In genomic region chr4:84579410-84579791, GRCh38 we compare ENCODE assay signal across 24 cellular contexts. TPM values are rescaled to one million over a fixed set of nuclear protein-coding genes. Genes with fewer than 3 reads are reported as not detected.
DNase-seq lines count a peak whose midpoint lies in the region; ATAC-seq, FAIRE-seq and TF ChIP-seq lines count a peak whose summit lies in the region.
"Had no signal": no experiment of that assay in that cellular context is flagged by ENCODE, and none has a peak within 500 bp of the region (broad histone marks: within the 10 kb centered on the region; RNA-seq: fewer than 3 reads in every experiment).

No MANE protein-coding gene starts in this region.

- H3K27ac ChIP-seq in H9 (ENCODE audit: insufficient read length, low read depth, low read length) = no peak overlapping the region
- H3K27ac ChIP-seq in GM12878 (ENCODE audit: control insufficient read depth, insufficient read depth) = no peak overlapping the region
- H3K27ac ChIP-seq in neuronal stem cell (replicated peaks; ENCODE audit: low read length) = no peak overlapping the region
- H3K27ac ChIP-seq: psoas muscle, tibial nerve had no signal

- TF ChIP-seq RAD21 in GM12878 (IDR thresholded peaks at IDR 0.05; ENCODE audit: insufficient read depth, low read depth, low read length) = no peak

- H3K79me2 ChIP-seq in H9 (ENCODE audit: insufficient read depth, low read length) = peaks cover 1% of the 10 kb centered on the region; the same call in 1 of the 2 replicates
- no peaks in the 10 kb centered on the region for H3K79me2 ChIP-seq in GM12878 (ENCODE audit: control insufficient read depth, insufficient read depth, low read length)

- H3K18ac ChIP-seq in H9 (ENCODE audit: insufficient read length, low read depth, low read length) (no peak overlapping the region), neuronal stem cell (ENCODE audit: low read length) (no peak overlapping the region)

- in situ Hi-C loops in GM12878 (cut with MboI) = no loop called here

- TF ChIP-seq POLR2A in GM12878 (IDR thresholded peaks at IDR 0.05; ENCODE audit: low read depth, low read length) (no peak), erythroblast (IDR thresholded peaks at IDR 0.05; ENCODE audit: low read length) (no peak)

- H3K4me1 Mint-ChIP-seq in H9 = peaks cover 28 to 40% of the 10 kb centered on the region in 2 experiments

- H3K36me3 ChIP-seq in GM12878 (ENCODE audit: control insufficient read depth in 2 of 2, insufficient read depth in 2 of 2, low read length in 1 of 2) (no peaks in the 10 kb centered on the region), neuronal stem cell (replicated peaks in 1 of 2; ENCODE audit: control insufficient read depth in 2 of 2, insufficient read depth in 2 of 2, low read length in 2 of 2) (no peaks in the 10 kb centered on the region)
- H3K36me3 ChIP-seq: tibial nerve had no signal

- H2BK120ac ChIP-seq in H9 (ENCODE audit: low read depth, low read length, poor library complexity, severe bottlenecking) = no peak overlapping the region
- H2BK120ac ChIP-seq in neuronal stem cell (ENCODE audit: low read depth, low read length) = no peak overlapping the region

- no peak overlapping the region for H2BK15ac ChIP-seq in H9 (ENCODE audit: low read depth, low read length)
- H2BK15ac ChIP-seq in neuronal stem cell (ENCODE audit: low read length) = no peak overlapping the region

- H4K91ac ChIP-seq in H9 (ENCODE audit: insufficient read length, low read depth, low read length) (no peak overlapping the region), neuronal stem cell (ENCODE audit: low read depth, low read length, poor library complexity) (no peak overlapping the region)

- H3K23ac ChIP-seq in H9 (ENCODE audit: insufficient read length, low read depth, low read length) (no peak overlapping the region), neuronal stem cell (ENCODE audit: low read depth, low read length, poor library complexity) (no peak overlapping the region)

- TF ChIP-seq EP300 in GM12878 (IDR thresholded peaks at IDR 0.05; ENCODE audit: borderline replicate concordance in 1 of 2, control insufficient read depth in 1 of 2, low read depth in 2 of 2, low read length in 2 of 2) = no peak

- H3K4me2 ChIP-seq in H9 (ENCODE audit: insufficient read depth, insufficient read length, low read length) = no peak overlapping the region
- H3K4me2 ChIP-seq in GM12878 (ENCODE audit: control insufficient read depth, insufficient read depth) = no peak overlapping the region
- H3K4me2 ChIP-seq in neuronal stem cell (ENCODE audit: insufficient read depth, low read length, poor library complexity, severe bottlenecking) = no peak overlapping the region

- no peak overlapping the region for H3K9ac ChIP-seq in H9 (ENCODE audit: extremely low read depth, insufficient read length, low read length)
- H3K9ac ChIP-seq in GM12878 (ENCODE audit: control insufficient read depth, insufficient read depth, low read length) = no peak overlapping the region
- no peak overlapping the region for H3K9ac ChIP-seq in neuronal stem cell (ENCODE audit: low read depth, low read length, poor library complexity)

- peak; percentile 26; the same call in 1 of the 3 replicates for ATAC-seq in GM12878
- ATAC-seq in HG02610 (IDR thresholded peaks at IDR 0.05; ENCODE audit: unreplicated experiment) = no peak
- ATAC-seq: psoas muscle had no signal

- H3K14ac ChIP-seq in H9 (ENCODE audit: insufficient read depth, low read length) (no peak overlapping the region), neuronal stem cell (ENCODE audit: low read length) (no peak overlapping the region)

- H3K4me3 ChIP-seq in GM12878 (no peak overlapping the region), neuronal stem cell (ENCODE audit: low read length in 2 of 2) (no peak overlapping the region)
- H3K4me3 ChIP-seq: psoas muscle, tibial nerve had no signal

- SMC1A ChIA-PET in GM12878 (lab: Charles Lee; ENCODE audit: uncharacterized antibody, unreplicated experiment) = interaction anchor here (1.2 to 2.1 kb wide), 2 partner anchors 44 to 391 kb away, joined by 3 to 11 read pairs; no protein-coding TSS in a partner anchor

- no peak overlapping the region for H3K56ac ChIP-seq in H9 (ENCODE audit: insufficient read length, low read depth, low read length)

- no peaks in the 10 kb centered on the region for H3K9me3 Mint-ChIP-seq in H9
- H3K9me3 Mint-ChIP-seq: activated CD4-positive, alpha-beta memory T cell treated with anti-CD3 and anti-CD28 coated beads, Interleukin-2, amount 10 ng/mL, durations not matched to agents 7 days and 5 days; stimulated activated naive CD8-positive, alpha-beta T cell treated with anti-CD3 and anti-CD28 coated beads, Interleukin-15, Interleukin-2, amounts not matched to agents 100 ng/mL and 50 ng/mL, for 24 hours had no signal

- H3T11ph ChIP-seq in H9 (ENCODE audit: low read length) = no peak overlapping the region

- RAD21 ChIA-PET in GM12878 (lab: Charles Lee; ENCODE audit: unreplicated experiment) = no interaction called here

- TF ChIP-seq CTCF in H9 (conservative IDR thresholded peaks at IDR 0.05) = no peak
- no peak for TF ChIP-seq CTCF in GM12878 (IDR thresholded peaks at IDR 0.05 in 2 of 3, conservative IDR thresholded peaks at IDR 0.05 in 1 of 3; ENCODE audit: control insufficient read depth in 2 of 3, extremely low read depth in 1 of 3, insufficient read depth in 1 of 3, low read depth in 3 of 3, low read length in 3 of 3)

- intact Hi-C loops in GM12878 (cut with micrococcal nuclease; ENCODE audit: unreplicated experiment) = loop anchor here (5.0 kb wide), 1 partner anchor 393 kb away; no protein-coding TSS in a partner anchor

- H2AK5ac ChIP-seq in H9 (ENCODE audit: insufficient read length, low read length) (no peak overlapping the region), neuronal stem cell (ENCODE audit: low read depth, low read length) (no peak overlapping the region)

- POLR2A ChIA-PET in GM12878 (lab: Charles Lee) = no interaction called here

- no peak overlapping the region for H2BK20ac ChIP-seq in H9 (ENCODE audit: low read depth, low read length, poor library complexity, severe bottlenecking)

- H3K4me1 ChIP-seq in H9 (ENCODE audit: insufficient read depth, low read length) (peaks cover 2% of the 10 kb centered on the region; the same call in 1 of the 2 replicates), GM12878 (ENCODE audit: control insufficient read depth, insufficient read depth, low read length) (no peaks in the 10 kb centered on the region), neuronal stem cell (ENCODE audit: control insufficient read depth in 2 of 2, insufficient read depth in 1 of 2, low read depth in 1 of 2, low read length in 2 of 2) (peaks cover 8 to 14% of the 10 kb centered on the region in 2 donors)

- H3K9me3 ChIP-seq in H9 (ENCODE audit: control insufficient read depth, low read depth, low read length) (no peaks in the 10 kb centered on the region), GM12878 (replicated peaks; ENCODE audit: control insufficient read depth, insufficient read depth, low read length) (no peaks in the 10 kb centered on the region; the same call in 1 of the 3 replicates), neuronal stem cell (replicated peaks in 1 of 2; ENCODE audit: control insufficient read depth in 2 of 2, insufficient read depth in 1 of 2, low read depth in 1 of 2, low read length in 2 of 2) (no peaks in the 10 kb centered on the region)
- H3K9me3 ChIP-seq: psoas muscle, tibial nerve had no signal

- DNase-seq in H9 (peak; percentile 67), GM12878 (ENCODE audit: low read depth, low spot score) (no peak), iPS-NIHi7 (ENCODE audit: extremely low spot score) (peak; percentile 24), neuronal stem cell (ENCODE audit: low spot score) (no peak), globus pallidus (ENCODE audit: low spot score) (no peak), erythroblast (lab: John Stamatoyannopoulos, UW) (no peak), NCI-H345 treated with DMSO at 0.1 percent for 48 hours (lab: John Stamatoyannopoulos, UW; ENCODE audit: unreplicated experiment) (no peak)
- DNase-seq: activated CD4-positive, alpha-beta memory T cell treated with anti-CD3 and anti-CD28 coated beads, Interleukin-2, amount 10 ng/mL, durations not matched to agents 7 days and 5 days; activated CD4-positive, CD25-positive, alpha-beta regulatory T cell; activated naive CD4-positive, alpha-beta T cell; activated T-cell treated with anti-CD3 and anti-CD28 coated beads, Interleukin-2, amount 50 U/mL, for 1 hour; CD4-positive, CD25-positive, alpha-beta regulatory T cell; central memory CD4-positive, alpha-beta T cell; naive B cell; NCI-H1092 treated with DMSO at 0.1 percent for 48 hours; NK-92 treated with Interleukin-12 subunit alpha and Interleukin-12 subunit beta, amount 100 ng/mL, for 24 hours; psoas muscle; small intestine; stimulated activated CD4-positive, alpha-beta T cell treated with anti-CD3 and anti-CD28 coated beads, Interleukin-2, amount 100 ng/mL, for 48 hours; T-helper 2 cell had no signal

- H3K27me3 ChIP-seq in H9 (ENCODE audit: insufficient read depth, low read length) (no peaks in the 10 kb centered on the region; the same call in 1 of the 2 replicates), GM12878 (replicated peaks in 1 of 2; ENCODE audit: control insufficient read depth in 2 of 2, insufficient read depth in 2 of 2, low read length in 1 of 2) (peaks cover 10% of the 10 kb centered on the region in 2 experiments), neuronal stem cell (ENCODE audit: control insufficient read depth in 3 of 3, insufficient read depth in 3 of 3, low read depth in 1 of 3, low read length in 3 of 3) (peaks cover 4 to 29% (median 20%) of the 10 kb centered on the region in 3 experiments)

- H3K4ac ChIP-seq in H9 (ENCODE audit: low read depth, low read length) (no peak overlapping the region), neuronal stem cell (ENCODE audit: low read length) (no peak overlapping the region)

- no peaks in the 10 kb centered on the region for H4K20me1 ChIP-seq in H9 (ENCODE audit: control insufficient read depth, insufficient read depth, insufficient read length)
- H4K20me1 ChIP-seq in GM12878 (ENCODE audit: control insufficient read depth, insufficient read depth) = no peaks in the 10 kb centered on the region

- H4K5ac ChIP-seq in H9 (ENCODE audit: insufficient read length, low read depth, low read length) = no peak overlapping the region

- H3K27me3 Mint-ChIP-seq in H9 (ENCODE audit: low read depth) = peaks cover 11% of the 10 kb centered on the region

- CTCF ChIA-PET in GM12878 (lab: Yijun Ruan, JAX) = interaction anchor here (0.7 to 2.4 kb wide), 5 partner anchors 8 to 391 kb away, joined by 3 to 7 read pairs (median 3); no protein-coding TSS in a partner anchor

- peak overlapping the region in 1 of 2 experiments; percentile 27; a peak in 2 of 5 replicates for H3K4me3 Mint-ChIP-seq in H9
- H3K4me3 Mint-ChIP-seq: activated CD4-positive, alpha-beta memory T cell treated with anti-CD3 and anti-CD28 coated beads, Interleukin-2, amount 10 ng/mL, durations not matched to agents 7 days and 5 days; CD4-positive, CD25-positive, alpha-beta regulatory T cell; stimulated activated naive CD8-positive, alpha-beta T cell treated with anti-CD3 and anti-CD28 coated beads, Interleukin-15, Interleukin-2, amounts not matched to agents 100 ng/mL and 50 ng/mL, for 24 hours had no signal

- no peak for FAIRE-seq in GM12878 (lab: Jason Lieb, UNC)
- FAIRE-seq: GM12891, small intestine had no signal

- peak overlapping the region in 2 of 3 experiments; percentile 57 to 83; a peak in 4 of 7 replicates for H3K27ac Mint-ChIP-seq in H9
- H3K27ac Mint-ChIP-seq: activated CD4-positive, alpha-beta memory T cell treated with anti-CD3 and anti-CD28 coated beads, Interleukin-2, amount 10 ng/mL, durations not matched to agents 7 days and 5 days; CD4-positive, CD25-positive, alpha-beta regulatory T cell; naive B cell; stimulated activated naive CD8-positive, alpha-beta T cell treated with anti-CD3 and anti-CD28 coated beads, Interleukin-15, Interleukin-2, amounts not matched to agents 100 ng/mL and 50 ng/mL, for 24 hours had no signal

- H3K36me3 Mint-ChIP-seq in H9 (ENCODE audit: insufficient read depth in 1 of 3, low read depth in 3 of 3) = no peaks in the 10 kb centered on the region; a peak in 2 of 7 replicates
- H3K36me3 Mint-ChIP-seq: CD4-positive, CD25-positive, alpha-beta regulatory T cell had no signal

- H4K8ac ChIP-seq in H9 (replicated peaks; ENCODE audit: insufficient read length, low read depth, low read length) (no peak overlapping the region), neuronal stem cell (ENCODE audit: low read depth, low read length) (no peak overlapping the region)

- peaks cover 8% of the 10 kb centered on the region for H3K23me2 ChIP-seq in H9 (ENCODE audit: insufficient read length, low read depth, low read length, poor library complexity, severe bottlenecking)

- no peaks in the 10 kb centered on the region for H3K79me1 ChIP-seq in H9 (ENCODE audit: insufficient read depth, low read depth, low read length, poor library complexity, severe bottlenecking)
- no peaks in the 10 kb centered on the region for H3K79me1 ChIP-seq in neuronal stem cell (ENCODE audit: low read depth, low read length)

- H2AFZ ChIP-seq in H9 (ENCODE audit: low read length) (no peak overlapping the region), GM12878 (ENCODE audit: control insufficient read depth, low read depth, low read length) (no peak overlapping the region), neuronal stem cell (ENCODE audit: low read length) (peak overlapping the region; percentile 37)

- H2BK5ac ChIP-seq in H9 (ENCODE audit: insufficient read length, low read length) (no peak overlapping the region), neuronal stem cell (ENCODE audit: low read length) (no peak overlapping the region)

- BruUV-seq in GM12878 (replicated peaks; lab: Mats Ljungman, UMichigan) = no TSS peak

- no CpG with 5 or more reads among the region's 4 CpGs for WGBS in H9 (ENCODE audit: extremely low coverage, insufficient read length, low lambda C conversion rate)
- WGBS in GM12878 (ENCODE audit: insufficient coverage, insufficient replicate concordance, low lambda C conversion rate, missing lambda C conversion rate) = 4% methylated on average over 4 of the region's 4 CpGs
- WGBS in neuronal stem cell (ENCODE audit: extremely low coverage in 2 of 2, insufficient read length in 2 of 2, insufficient replicate concordance in 1 of 2), 2 donors = no CpG with 5 or more reads among the region's 4 CpGs

- no peak overlapping the region for H2BK12ac ChIP-seq in H9 (ENCODE audit: insufficient read length, low read depth, low read length)
- H2BK12ac ChIP-seq in neuronal stem cell (ENCODE audit: low read length) = no peak overlapping the region

RNA-seq across cellular contexts. Expression of gene CDS1, which starts 3.5 kb away (rescaled TPM):
- 7.5 TPM in 2 replicates for total RNA-seq in H9 (2021)
- not detected in 2 replicates for total RNA-seq in GM12878 (2013; cell fraction: nucleolus; rRNA removed)
- not detected in 2 replicates for total RNA-seq in GM12878 (2014; rRNA removed)
- total RNA-seq in GM12878 (2014; rRNA removed; fragmentation: Illumina TruSeq; extraction: Trizol) = not detected in 2 replicates
- 0.05 TPM in 1 of 2 replicates, not detected in the other for total RNA-seq in GM12878 (2021)
- not detected for polyA plus RNA-seq in GM12878 (2011; ENCODE audit: low read depth)
- not detected in 2 replicates for polyA plus RNA-seq in GM12878 (2011; rRNA removed)
- polyA plus RNA-seq in GM12878 (2011; cell fraction: cytosol; rRNA removed) = not detected in 2 replicates
- polyA plus RNA-seq in GM12878 (2011; cell fraction: nucleus; rRNA removed) = not detected in 2 replicates
- 0.08 TPM in 1 of 2 replicates, not detected in the other for polyA plus RNA-seq in GM12878 (2012)
- polyA plus RNA-seq in GM12878 (2014; fragmentation: Illumina TruSeq; extraction: Trizol) = 0.03 TPM in 1 of 2 replicates, not detected in the other
- polyA plus RNA-seq in GM12878 (2014; fragmentation: Nextera tagmentation; extraction: Ambion mirVana) = not detected
- 0.03 TPM in 1 of 2 replicates, not detected in the other for polyA plus RNA-seq in GM12878 (2014; rRNA removed)
- polyA plus RNA-seq in GM12878 (2016; fragmentation: Nextera tagmentation; extraction: Ambion mirVana) = not detected
- not detected in 2 replicates for polyA minus RNA-seq in GM12878 (2011; rRNA and poly(A)+ RNA removed)
- polyA minus RNA-seq in GM12878 (2011; cell fraction: cytosol; rRNA and poly(A)+ RNA removed) = not detected in 2 replicates
- not detected in 2 replicates for polyA minus RNA-seq in GM12878 (2011; cell fraction: nucleus; rRNA and poly(A)+ RNA removed)
- polyA plus RNA-seq in neuronal stem cell (2013, experiment 1 of 2) = 3.6 TPM
- 3.7 TPM for polyA plus RNA-seq in neuronal stem cell (2013, experiment 2 of 2)

Comparison
In these comparisons a context has a peak if more than half of its experiments do, and no peak if none do; other contexts are left out.
1. DNase-seq: peak in H9 (single experiment) and iPS-NIHi7 (single experiment); none in GM12878 (single experiment), neuronal stem cell (single experiment), globus pallidus (single experiment), erythroblast (0 of 2) and NCI-H345 treated with DMSO at 0.1 percent for 48 hours (single experiment).